9 cellular contexts compared by ENCODE assay signal in genomic region chr16:66478733-66479511, GRCh38. TPM values are rescaled to one million over a fixed set of nuclear protein-coding genes. Genes with fewer than 3 reads are reported as not detected.
A peak's percentile ranks its signal among the peaks of the same experiment; 100 is the strongest.
DNase-seq lines count a peak whose midpoint lies in the region; ATAC-seq, FAIRE-seq and TF ChIP-seq lines count a peak whose summit lies in the region.
"Had no signal": no experiment of that assay in that cellular context is flagged by ENCODE, and none has a peak within 500 bp of the region (broad histone marks: within the 10 kb centered on the region; RNA-seq: fewer than 3 reads in every experiment).

No MANE protein-coding gene starts in this region.

- DNase-seq in DMS 273 treated with DMSO at 0.1 percent for 48 hours (lab: John Stamatoyannopoulos, UW) (peak; percentile 22), LoVo (ENCODE audit: low spot score) (peak; percentile 35), WERI-Rb-1 (peak; percentile 75), breast epithelium (ENCODE audit: low spot score in 2 of 2) (peak; percentile 45 to 72), kidney (peak; percentile 84), NCI-H2029 treated with DMSO at 0.1 percent for 48 hours (lab: John Stamatoyannopoulos, UW) (no peak)
- DNase-seq in stimulated activated CD4-positive, alpha-beta T cell treated with anti-CD3 and anti-CD28 coated beads, Interleukin-4, amount 100 ng/mL, for 24 hours, result peak; percentile 87

- H3K4me1 ChIP-seq in breast epithelium, result no peaks in the 10 kb centered on the region
- peaks cover 0 to 2% of the 10 kb centered on the region in 2 donors for H3K4me1 ChIP-seq in kidney (ENCODE audit: control insufficient read depth in 1 of 2, insufficient read depth in 1 of 2, low read depth in 1 of 2, low read length in 2 of 2)

- FAIRE-seq in kidney (lab: Jason Lieb, UNC), result no peak
- FAIRE-seq: endometrium had no signal

- intact Hi-C loops in breast epithelium (cut with DNase I; ENCODE audit: low total_unique reads), result no loop called here
- intact Hi-C loops in kidney (cut with DNase I), result no loop called here

- peak; percentile 62 for ATAC-seq in GM21576 (IDR thresholded peaks at IDR 0.05; ENCODE audit: unreplicated experiment)

- no peak overlapping the region for H3K9ac ChIP-seq in kidney (ENCODE audit: low read length in 2 of 2)

- TF ChIP-seq POLR2A in breast epithelium (IDR thresholded peaks at IDR 0.05), result no peak

- H3K9me3 ChIP-seq in WERI-Rb-1 (ENCODE audit: severe bottlenecking) (no peaks in the 10 kb centered on the region), breast epithelium (no peaks in the 10 kb centered on the region), kidney (ENCODE audit: control insufficient read depth in 1 of 2, low read length in 2 of 2) (no peaks in the 10 kb centered on the region)

- H3K27me3 ChIP-seq in WERI-Rb-1 (ENCODE audit: insufficient read depth, low read depth, severe bottlenecking), result no peaks in the 10 kb centered on the region
- H3K27me3 ChIP-seq in breast epithelium, result no peaks in the 10 kb centered on the region

- TF ChIP-seq CTCF in WERI-Rb-1 (IDR thresholded peaks at IDR 0.05; ENCODE audit: low read depth, low read length) (peak; percentile 95), breast epithelium (IDR thresholded peaks at IDR 0.05) (peak; percentile 15 to 71 (median 64)), kidney (IDR thresholded peaks at IDR 0.05; ENCODE audit: borderline replicate concordance, extremely low read depth, insufficient read depth) (peak; percentile 73)

- H3K4me3 ChIP-seq in WERI-Rb-1 (ENCODE audit: low read depth, low read length), result no peak overlapping the region
- H3K4me3 ChIP-seq in breast epithelium, result no peak overlapping the region
- H3K4me3 ChIP-seq in kidney (ENCODE audit: low read length in 2 of 2), result no peak overlapping the region

- no peak overlapping the region for H3K27ac ChIP-seq in WERI-Rb-1
- no peak overlapping the region for H3K27ac ChIP-seq in breast epithelium
- no peak overlapping the region for H3K27ac ChIP-seq in kidney (ENCODE audit: low read depth in 2 of 2, low read length in 2 of 2)

- H3K36me3 ChIP-seq in WERI-Rb-1, result no peaks in the 10 kb centered on the region
- no peaks in the 10 kb centered on the region for H3K36me3 ChIP-seq in breast epithelium
- H3K36me3 ChIP-seq in kidney (ENCODE audit: control insufficient read depth in 1 of 2, insufficient read depth in 2 of 2, low read length in 2 of 2), result no peaks in the 10 kb centered on the region

RNA-seq across cellular contexts. Expression of gene BEAN1, which starts 51.8 kb away (rescaled TPM):
- total RNA-seq in breast epithelium (1 to 10 TPM in 1 of 3 donors, under 1 TPM in 1, not detected in 1; 0.16 to 3.5 TPM), kidney (2.4 TPM)
- polyA plus RNA-seq in kidney (ENCODE audit: insufficient read depth, low read depth, low replicate concordance), result 0.47 TPM
